Comparison of ENCODE assay signal across 1 cellular context in genomic region chr10:71319042-71319799, GRCh38.
TF ChIP-seq lines count a peak whose summit lies in the region.

SLC29A3 (plus strand) TSS chr10:71319259; CDS start chr10:71319310, 51 bp downstream.

TF ChIP-seq in HepG2, 621 proteins besides CTCF, POLR2A, EP300 and RAD21 (continued from another document and continues in another):
- TF ChIP-seq, protein P1, sequence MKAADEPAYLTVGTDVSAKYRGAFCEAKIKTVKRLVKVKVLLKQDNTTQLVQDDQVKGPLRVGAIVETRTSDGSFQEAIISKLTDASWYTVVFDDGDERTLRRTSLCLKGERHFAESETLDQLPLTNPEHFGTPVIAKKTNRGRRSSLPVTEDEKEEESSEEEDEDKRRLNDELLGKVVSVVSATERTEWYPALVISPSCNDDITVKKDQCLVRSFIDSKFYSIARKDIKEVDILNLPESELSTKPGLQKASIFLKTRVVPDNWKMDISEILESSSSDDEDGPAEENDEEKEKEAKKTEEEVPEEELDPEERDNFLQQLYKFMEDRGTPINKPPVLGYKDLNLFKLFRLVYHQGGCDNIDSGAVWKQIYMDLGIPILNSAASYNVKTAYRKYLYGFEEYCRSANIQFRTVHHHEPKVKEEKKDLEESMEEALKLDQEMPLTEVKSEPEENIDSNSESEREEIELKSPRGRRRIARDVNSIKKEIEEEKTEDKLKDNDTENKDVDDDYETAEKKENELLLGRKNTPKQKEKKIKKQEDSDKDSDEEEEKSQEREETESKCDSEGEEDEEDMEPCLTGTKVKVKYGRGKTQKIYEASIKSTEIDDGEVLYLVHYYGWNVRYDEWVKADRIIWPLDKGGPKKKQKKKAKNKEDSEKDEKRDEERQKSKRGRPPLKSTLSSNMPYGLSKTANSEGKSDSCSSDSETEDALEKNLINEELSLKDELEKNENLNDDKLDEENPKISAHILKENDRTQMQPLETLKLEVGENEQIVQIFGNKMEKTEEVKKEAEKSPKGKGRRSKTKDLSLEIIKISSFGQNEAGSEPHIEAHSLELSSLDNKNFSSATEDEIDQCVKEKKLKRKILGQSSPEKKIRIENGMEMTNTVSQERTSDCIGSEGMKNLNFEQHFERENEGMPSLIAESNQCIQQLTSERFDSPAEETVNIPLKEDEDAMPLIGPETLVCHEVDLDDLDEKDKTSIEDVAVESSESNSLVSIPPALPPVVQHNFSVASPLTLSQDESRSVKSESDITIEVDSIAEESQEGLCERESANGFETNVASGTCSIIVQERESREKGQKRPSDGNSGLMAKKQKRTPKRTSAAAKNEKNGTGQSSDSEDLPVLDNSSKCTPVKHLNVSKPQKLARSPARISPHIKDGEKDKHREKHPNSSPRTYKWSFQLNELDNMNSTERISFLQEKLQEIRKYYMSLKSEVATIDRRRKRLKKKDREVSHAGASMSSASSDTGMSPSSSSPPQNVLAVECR (CRISPR knock-in tag; IDR thresholded peaks at IDR 0.05; ENCODE audit: borderline replicate concordance): peak; percentile 86
- TF ChIP-seq KLF11 (CRISPR knock-in tag; IDR thresholded peaks at IDR 0.05) (no peak), PHF21A (CRISPR knock-in tag; IDR thresholded peaks at IDR 0.05) (no peak), ZNF883 (CRISPR knock-in tag; IDR thresholded peaks at IDR 0.05; ENCODE audit: not compliant biosample characterization) (no peak), KLF13 (CRISPR knock-in tag; IDR thresholded peaks at IDR 0.05) (no peak), ZNF687 (CRISPR knock-in tag; IDR thresholded peaks at IDR 0.05) (peak; percentile 87), ZNF790 (CRISPR knock-in tag; IDR thresholded peaks at IDR 0.05; ENCODE audit: borderline replicate concordance) (no peak), ZNF780A (CRISPR knock-in tag; IDR thresholded peaks at IDR 0.05) (no peak), ZNF646 (CRISPR knock-in tag; IDR thresholded peaks at IDR 0.05) (no peak), ZC3H4 (CRISPR knock-in tag; IDR thresholded peaks at IDR 0.05; ENCODE audit: borderline replicate concordance) (no peak), HMG20A (CRISPR knock-in tag; IDR thresholded peaks at IDR 0.05; ENCODE audit: borderline replicate concordance) (no peak), ZNF629 (CRISPR knock-in tag; conservative IDR thresholded peaks at IDR 0.05) (peak; percentile 100), PCBP1 (IDR thresholded peaks at IDR 0.05; ENCODE audit: borderline replicate concordance, low read depth, low read length) (peak; percentile 62; the same call in 1 of the 2 replicates), AGO2 (optimal IDR thresholded peaks at IDR 0.05; ENCODE audit: low read depth, low read length) (peak; percentile 69), CBX1 (IDR thresholded peaks at IDR 0.05; ENCODE audit: low read depth) (peak; percentile 53), TMF1 (CRISPR knock-in tag; IDR thresholded peaks at IDR 0.05; ENCODE audit: low read depth) (0 out of 2 replicates have a peak, but pooled peaks have one; percentile 35), XBP1 (CRISPR knock-in tag; IDR thresholded peaks at IDR 0.05) (no peak), KAT2B (IDR thresholded peaks at IDR 0.05; ENCODE audit: borderline replicate concordance, low read depth, low read length) (no peak), SMYD3 (CRISPR knock-in tag; IDR thresholded peaks at IDR 0.05) (no peak), TBX2 (CRISPR knock-in tag; IDR thresholded peaks at IDR 0.05; ENCODE audit: borderline replicate concordance) (peak; percentile 36; the same call in 1 of the 2 replicates), EZH2 (conservative IDR thresholded peaks at IDR 0.05; ENCODE audit: low read depth, low read length) (no peak), ZNF672 (CRISPR knock-in tag; IDR thresholded peaks at IDR 0.05) (no peak), ARNTL (CRISPR knock-in tag; IDR thresholded peaks at IDR 0.05) (no peak), ZFP36L2 (CRISPR knock-in tag; IDR thresholded peaks at IDR 0.05) (no peak), YEATS2 (CRISPR knock-in tag; IDR thresholded peaks at IDR 0.05; ENCODE audit: borderline replicate concordance) (no peak; the same call in 1 of the 2 replicates)
- TF ChIP-seq, protein P2, sequence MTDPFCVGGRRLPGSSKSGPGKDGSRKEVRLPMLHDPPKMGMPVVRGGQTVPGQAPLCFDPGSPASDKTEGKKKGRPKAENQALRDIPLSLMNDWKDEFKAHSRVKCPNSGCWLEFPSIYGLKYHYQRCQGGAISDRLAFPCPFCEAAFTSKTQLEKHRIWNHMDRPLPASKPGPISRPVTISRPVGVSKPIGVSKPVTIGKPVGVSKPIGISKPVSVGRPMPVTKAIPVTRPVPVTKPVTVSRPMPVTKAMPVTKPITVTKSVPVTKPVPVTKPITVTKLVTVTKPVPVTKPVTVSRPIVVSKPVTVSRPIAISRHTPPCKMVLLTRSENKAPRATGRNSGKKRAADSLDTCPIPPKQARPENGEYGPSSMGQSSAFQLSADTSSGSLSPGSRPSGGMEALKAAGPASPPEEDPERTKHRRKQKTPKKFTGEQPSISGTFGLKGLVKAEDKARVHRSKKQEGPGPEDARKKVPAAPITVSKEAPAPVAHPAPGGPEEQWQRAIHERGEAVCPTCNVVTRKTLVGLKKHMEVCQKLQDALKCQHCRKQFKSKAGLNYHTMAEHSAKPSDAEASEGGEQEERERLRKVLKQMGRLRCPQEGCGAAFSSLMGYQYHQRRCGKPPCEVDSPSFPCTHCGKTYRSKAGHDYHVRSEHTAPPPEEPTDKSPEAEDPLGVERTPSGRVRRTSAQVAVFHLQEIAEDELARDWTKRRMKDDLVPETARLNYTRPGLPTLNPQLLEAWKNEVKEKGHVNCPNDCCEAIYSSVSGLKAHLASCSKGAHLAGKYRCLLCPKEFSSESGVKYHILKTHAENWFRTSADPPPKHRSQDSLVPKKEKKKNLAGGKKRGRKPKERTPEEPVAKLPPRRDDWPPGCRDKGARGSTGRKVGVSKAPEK (CRISPR knock-in tag; IDR thresholded peaks at IDR 0.05; ENCODE audit: borderline replicate concordance): no peak
- TF ChIP-seq, protein P3, sequence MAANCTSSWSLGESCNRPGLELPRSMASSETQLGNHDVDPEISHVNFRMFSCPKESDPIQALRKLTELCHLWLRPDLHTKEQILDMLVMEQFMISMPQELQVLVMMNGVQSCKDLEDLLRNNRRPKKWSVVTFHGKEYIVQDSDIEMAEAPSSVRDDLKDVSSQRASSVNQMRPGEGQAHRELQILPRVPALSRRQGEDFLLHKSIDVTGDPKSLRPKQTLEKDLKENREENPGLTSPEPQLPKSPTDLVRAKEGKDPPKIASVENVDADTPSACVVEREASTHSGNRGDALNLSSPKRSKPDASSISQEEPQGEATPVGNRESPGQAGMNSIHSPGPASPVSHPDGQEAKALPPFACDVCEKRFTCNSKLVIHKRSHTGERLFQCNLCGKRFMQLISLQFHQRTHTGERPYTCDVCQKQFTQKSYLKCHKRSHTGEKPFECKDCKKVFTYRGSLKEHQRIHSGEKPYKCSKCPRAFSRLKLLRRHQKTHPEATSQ (CRISPR knock-in tag; IDR thresholded peaks at IDR 0.05; ENCODE audit: borderline replicate concordance): 0 out of 2 replicates have a peak, but pooled peaks have one; percentile 36
- TF ChIP-seq, protein P4, sequence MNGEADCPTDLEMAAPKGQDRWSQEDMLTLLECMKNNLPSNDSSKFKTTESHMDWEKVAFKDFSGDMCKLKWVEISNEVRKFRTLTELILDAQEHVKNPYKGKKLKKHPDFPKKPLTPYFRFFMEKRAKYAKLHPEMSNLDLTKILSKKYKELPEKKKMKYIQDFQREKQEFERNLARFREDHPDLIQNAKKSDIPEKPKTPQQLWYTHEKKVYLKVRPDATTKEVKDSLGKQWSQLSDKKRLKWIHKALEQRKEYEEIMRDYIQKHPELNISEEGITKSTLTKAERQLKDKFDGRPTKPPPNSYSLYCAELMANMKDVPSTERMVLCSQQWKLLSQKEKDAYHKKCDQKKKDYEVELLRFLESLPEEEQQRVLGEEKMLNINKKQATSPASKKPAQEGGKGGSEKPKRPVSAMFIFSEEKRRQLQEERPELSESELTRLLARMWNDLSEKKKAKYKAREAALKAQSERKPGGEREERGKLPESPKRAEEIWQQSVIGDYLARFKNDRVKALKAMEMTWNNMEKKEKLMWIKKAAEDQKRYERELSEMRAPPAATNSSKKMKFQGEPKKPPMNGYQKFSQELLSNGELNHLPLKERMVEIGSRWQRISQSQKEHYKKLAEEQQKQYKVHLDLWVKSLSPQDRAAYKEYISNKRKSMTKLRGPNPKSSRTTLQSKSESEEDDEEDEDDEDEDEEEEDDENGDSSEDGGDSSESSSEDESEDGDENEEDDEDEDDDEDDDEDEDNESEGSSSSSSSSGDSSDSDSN (CRISPR knock-in tag; IDR thresholded peaks at IDR 0.05): peak; percentile 84
- TF ChIP-seq, protein P5, sequence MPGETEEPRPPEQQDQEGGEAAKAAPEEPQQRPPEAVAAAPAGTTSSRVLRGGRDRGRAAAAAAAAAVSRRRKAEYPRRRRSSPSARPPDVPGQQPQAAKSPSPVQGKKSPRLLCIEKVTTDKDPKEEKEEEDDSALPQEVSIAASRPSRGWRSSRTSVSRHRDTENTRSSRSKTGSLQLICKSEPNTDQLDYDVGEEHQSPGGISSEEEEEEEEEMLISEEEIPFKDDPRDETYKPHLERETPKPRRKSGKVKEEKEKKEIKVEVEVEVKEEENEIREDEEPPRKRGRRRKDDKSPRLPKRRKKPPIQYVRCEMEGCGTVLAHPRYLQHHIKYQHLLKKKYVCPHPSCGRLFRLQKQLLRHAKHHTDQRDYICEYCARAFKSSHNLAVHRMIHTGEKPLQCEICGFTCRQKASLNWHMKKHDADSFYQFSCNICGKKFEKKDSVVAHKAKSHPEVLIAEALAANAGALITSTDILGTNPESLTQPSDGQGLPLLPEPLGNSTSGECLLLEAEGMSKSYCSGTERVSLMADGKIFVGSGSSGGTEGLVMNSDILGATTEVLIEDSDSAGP (CRISPR knock-in tag; IDR thresholded peaks at IDR 0.05; ENCODE audit: borderline replicate concordance): peak; percentile 75; the same call in 1 of the 2 replicates
